Comparison of ENCODE assay signal across 24 cellular contexts in genomic region chr4:183388777-183389176, GRCh38. TPM values are rescaled to one million over a fixed set of nuclear protein-coding genes. Genes with fewer than 3 reads are reported as not detected.
DNase-seq lines count a peak whose midpoint lies in the region; ATAC-seq, FAIRE-seq and TF ChIP-seq lines count a peak whose summit lies in the region.
"Had no signal": no experiment of that assay in that cellular context is flagged by ENCODE, and none has a peak within 500 bp of the region (broad histone marks: within the 10 kb centered on the region; RNA-seq: fewer than 3 reads in every experiment).

No MANE protein-coding gene starts in this region.

- POLR2A ChIA-PET in K562 (lab: Yijun Ruan, JAX), result interaction anchor here (0.6 kb wide), 1 partner anchor 64 kb away, joined by 3 read pairs; no protein-coding TSS in a partner anchor

- peaks cover 6 to 22% of the 10 kb centered on the region in 2 donors for H3K27me3 Mint-ChIP-seq in natural killer cell treated with Interleukin-12 subunit alpha and Interleukin-12 subunit beta and Interleukin-15 and Interleukin-18, amount 100 ng/mL, for 72 hours
- peaks cover 10 to 37% of the 10 kb centered on the region in 2 donors for H3K27me3 Mint-ChIP-seq in natural killer cell (ENCODE audit: low read depth in 2 of 2)

- H3K9me3 ChIP-seq in K562 (replicated peaks; ENCODE audit: control insufficient read depth, insufficient read depth, low read depth, low read length) (peaks cover 3% of the 10 kb centered on the region; the same call in 1 of the 2 replicates), uterus (no peaks in the 10 kb centered on the region)
- H3K9me3 ChIP-seq: Caco-2 had no signal

- peak; percentile 37 for DNase-seq in natural killer cell treated with Interleukin-12 subunit alpha and Interleukin-12 subunit beta and Interleukin-15 and Interleukin-18, amount 100 ng/mL, for 72 hours (ENCODE audit: low spot score)
- DNase-seq in natural killer cell (no peak), K562 (ENCODE audit: extremely low read depth in 1 of 4, low spot score in 3 of 4) (no peak), mesenteric fat pad (ENCODE audit: low spot score) (peak; percentile 6), uterus (no peak), kidney glomerular epithelial cell (lab: John Stamatoyannopoulos, UW) (no peak), germinal center (ENCODE audit: low spot score) (no peak)
- DNase-seq: Caco-2; CD4-positive, CD25-positive, alpha-beta regulatory T cell; CD8-positive, alpha-beta T cell; DMS153; DND-41; GDM1; GM23248; H7; HCEC 1CT had no signal

- no peaks in the 10 kb centered on the region for H3K79me2 ChIP-seq in K562 (ENCODE audit: control insufficient read depth, insufficient read depth, low read length)

- no peak for TF ChIP-seq RAD21 in K562 (CRISPR knock-in tag; conservative IDR thresholded peaks at IDR 0.05 in 1 of 2, IDR thresholded peaks at IDR 0.05 in 1 of 2)

- no peak overlapping the region for H3K4me3 Mint-ChIP-seq in natural killer cell treated with Interleukin-12 subunit alpha and Interleukin-12 subunit beta and Interleukin-15 and Interleukin-18, amount 100 ng/mL, for 72 hours
- H3K4me3 Mint-ChIP-seq in natural killer cell, result no peak overlapping the region
- H3K4me3 Mint-ChIP-seq: B cell; CD4-positive, CD25-positive, alpha-beta regulatory T cell; CD8-positive, alpha-beta T cell had no signal

- no peaks in the 10 kb centered on the region for H3K36me3 ChIP-seq in K562 (ENCODE audit: control insufficient read depth, insufficient read depth, low read length)
- no peaks in the 10 kb centered on the region for H3K36me3 ChIP-seq in uterus

- no peak for TF ChIP-seq CTCF in natural killer cell (IDR thresholded peaks at IDR 0.05)
- TF ChIP-seq CTCF in K562 (IDR thresholded peaks at IDR 0.05 in 2 of 3, conservative IDR thresholded peaks at IDR 0.05 in 1 of 3; ENCODE audit: insufficient read depth in 2 of 3, low read depth in 1 of 3, low read length in 3 of 3), result no peak
- no peak for TF ChIP-seq CTCF in uterus (IDR thresholded peaks at IDR 0.05)

- ATAC-seq in natural killer cell treated with Interleukin-12 subunit alpha and Interleukin-12 subunit beta and Interleukin-15 and Interleukin-18, amount 100 ng/mL, for 72 hours, result no peak
- ATAC-seq in natural killer cell (no peak), K562 (no peak)
- ATAC-seq: CD8-positive, alpha-beta T cell; GM12878 had no signal

- H3K27ac Mint-ChIP-seq in natural killer cell treated with Interleukin-12 subunit alpha and Interleukin-12 subunit beta and Interleukin-15 and Interleukin-18, amount 100 ng/mL, for 72 hours, result no peak overlapping the region
- no peak overlapping the region for H3K27ac Mint-ChIP-seq in natural killer cell
- H3K27ac Mint-ChIP-seq: B cell; CD4-positive, CD25-positive, alpha-beta regulatory T cell; CD8-positive, alpha-beta T cell had no signal

- CTCF ChIA-PET in K562 (lab: Yijun Ruan, JAX; ENCODE audit: low intra/inter-chr PET ratio), result no interaction called here

- 56% methylated on average over 6 of the region's 6 CpGs for WGBS in K562 (ENCODE audit: insufficient coverage, low coverage, missing lambda C conversion rate)

- no TSS peak for BruUV-seq in K562 (replicated peaks; lab: Mats Ljungman, UMichigan)

- FAIRE-seq in K562 (lab: Jason Lieb, UNC), result no peak
- FAIRE-seq: A204.1, GM12878, GM19239, H1 had no signal

- H3K27me3 ChIP-seq in K562 (ENCODE audit: control insufficient read depth in 2 of 2, insufficient read depth in 2 of 2, low read length in 2 of 2) (no peaks in the 10 kb centered on the region), uterus (no peaks in the 10 kb centered on the region)
- H3K27me3 ChIP-seq: BLaER1 had no signal

- H3K36me3 Mint-ChIP-seq in natural killer cell treated with Interleukin-12 subunit alpha and Interleukin-12 subunit beta and Interleukin-15 and Interleukin-18, amount 100 ng/mL, for 72 hours, result no peaks in the 10 kb centered on the region
- H3K36me3 Mint-ChIP-seq in natural killer cell, result no peaks in the 10 kb centered on the region
- H3K36me3 Mint-ChIP-seq: CD4-positive, CD25-positive, alpha-beta regulatory T cell; CD8-positive, alpha-beta T cell had no signal

- no peaks in the 10 kb centered on the region for H3K4me1 Mint-ChIP-seq in natural killer cell treated with Interleukin-12 subunit alpha and Interleukin-12 subunit beta and Interleukin-15 and Interleukin-18, amount 100 ng/mL, for 72 hours (ENCODE audit: low read depth in 2 of 2)
- H3K4me1 Mint-ChIP-seq in natural killer cell, result no peaks in the 10 kb centered on the region
- H3K4me1 Mint-ChIP-seq: B cell had no signal

- H3K27ac ChIP-seq in K562 (ENCODE audit: extremely low read depth, low read depth, low read length) (no peak overlapping the region), uterus (no peak overlapping the region)
- H3K27ac ChIP-seq: 22Rv1, BLaER1, C4-2B, GM23248 had no signal

- H3K9me1 ChIP-seq in K562 (ENCODE audit: control insufficient read depth, insufficient read depth, low read length), result no peaks in the 10 kb centered on the region

- H3K4me1 ChIP-seq in K562 (replicated peaks in 1 of 2; ENCODE audit: control insufficient read depth in 2 of 2, insufficient read depth in 2 of 2, low read length in 2 of 2) (peaks cover 5 to 9% of the 10 kb centered on the region in 2 experiments; a peak in 2 of 5 replicates), uterus (no peaks in the 10 kb centered on the region)

- H3K9me3 Mint-ChIP-seq in natural killer cell treated with Interleukin-12 subunit alpha and Interleukin-12 subunit beta and Interleukin-15 and Interleukin-18, amount 100 ng/mL, for 72 hours, result no peaks in the 10 kb centered on the region
- no peaks in the 10 kb centered on the region for H3K9me3 Mint-ChIP-seq in natural killer cell
- H3K9me3 Mint-ChIP-seq: CD8-positive, alpha-beta T cell had no signal

- H3K4me3 ChIP-seq in K562 (no peak overlapping the region), uterus (no peak overlapping the region)
- H3K4me3 ChIP-seq: BLaER1, GM12878, GM23248 had no signal

- H4K20me1 ChIP-seq in K562 (replicated peaks; ENCODE audit: control insufficient read depth, insufficient read depth, low read length), result no peaks in the 10 kb centered on the region
- H4K20me1 ChIP-seq: BLaER1 had no signal

- in situ Hi-C loops in K562 (cut with MboI), result no loop called here

- intact Hi-C loops in natural killer cell (cut with micrococcal nuclease) (no loop called here), K562 (cut with micrococcal nuclease) (no loop called here), uterus (cut with DNase I; ENCODE audit: low total_unique reads) (no loop called here)

- no peak overlapping the region for H3K4me2 ChIP-seq in K562 (ENCODE audit: insufficient read depth, low read length)
- H3K4me2 ChIP-seq: BLaER1 had no signal

- H3K9ac ChIP-seq in K562 (ENCODE audit: insufficient read depth in 1 of 2, low read depth in 2 of 2, low read length in 2 of 2), result no peak overlapping the region
- H3K9ac ChIP-seq: BLaER1, GM23248 had no signal

- TF ChIP-seq POLR2A in K562 (conservative IDR thresholded peaks at IDR 0.05) (no peak), uterus (IDR thresholded peaks at IDR 0.05) (no peak)

- no peak for TF ChIP-seq EP300 in K562 (IDR thresholded peaks at IDR 0.05; ENCODE audit: low read length)

- peak overlapping the region; percentile 19; the same call in 1 of the 2 replicates for H2AFZ ChIP-seq in K562 (ENCODE audit: low read depth, low read length)
- H2AFZ ChIP-seq: GM23248 had no signal

RNA-seq across cellular contexts. Expression of gene CDKN2AIP, which starts 55.7 kb away (rescaled TPM):
- total RNA-seq in natural killer cell treated with Interleukin-12 subunit alpha and Interleukin-12 subunit beta and Interleukin-15 and Interleukin-18, amount 100 ng/mL, for 72 hours, result 10 to 100 TPM; 22.0 to 22.7 TPM
- total RNA-seq in natural killer cell (10 to 100 TPM; 24.2 to 27.3 (median 25.7) TPM), K562 (2014; rRNA removed) (18.0 and 21.5 TPM in 2 replicates), K562 (2014; rRNA removed; fragmentation: Illumina TruSeq; extraction: Trizol) (21.2 and 21.7 TPM in 2 replicates), K562 (2015; rRNA removed; fragmentation: Illumina TruSeq; extraction: Trizol) (19.5 and 19.8 TPM in 2 replicates), K562 (2021) (20.3 and 20.9 TPM in 2 replicates), mesenteric fat pad (8.1 TPM), uterus (10 to 100 TPM; 18.5 to 37.1 (median 23.9) TPM)
- total RNA-seq in K562 (2011; cell fraction: chromatin; rRNA removed; ENCODE audit: low replicate concordance), result 14.8 and 35.4 TPM in 2 replicates
- 14.2 and 14.5 TPM in 2 replicates for total RNA-seq in K562 (2011; cell fraction: nucleolus; rRNA removed)
- total RNA-seq in K562 (2011; cell fraction: nucleoplasm; rRNA removed), result 15.3 and 16.4 TPM in 2 replicates
- polyA plus RNA-seq in K562 (2011; rRNA removed) (21.4 and 22.0 TPM in 2 replicates), K562 (2014; fragmentation: Illumina TruSeq; extraction: Trizol) (17.7 and 18.8 TPM in 2 replicates), K562 (2014; fragmentation: Nextera tagmentation; extraction: Ambion mirVana) (1 to 10 TPM; 5.9 to 7.7 TPM), K562 (2014; rRNA removed) (19.7 and 20.3 TPM in 2 replicates)
- 8.4 and 8.8 TPM in 2 replicates for polyA plus RNA-seq in K562 (2011; cell fraction: cytosol; rRNA removed)
- 10.5 and 19.4 TPM in 2 replicates for polyA plus RNA-seq in K562 (2011; cell fraction: nucleus; rRNA removed)
- polyA plus RNA-seq in K562 (2012), result 14.6 and 18.2 TPM in 2 replicates
- 23.9 and 24.1 TPM in 2 replicates for polyA minus RNA-seq in K562 (2011; rRNA and poly(A)+ RNA removed)
- 8.8 and 9.3 TPM in 2 replicates for polyA minus RNA-seq in K562 (2011; cell fraction: cytosol; rRNA and poly(A)+ RNA removed)
- 26.8 and 64.6 TPM in 2 replicates for polyA minus RNA-seq in K562 (2011; cell fraction: nucleus; rRNA and poly(A)+ RNA removed)

Comparison
In these comparisons a context has a peak if more than half of its experiments do, and no peak if none do; other contexts are left out.
1. DNase-seq: peak in natural killer cell treated with Interleukin-12 subunit alpha and Interleukin-12 subunit beta and Interleukin-15 and Interleukin-18, amount 100 ng/mL, for 72 hours (single experiment) and mesenteric fat pad (single experiment); none in natural killer cell (single experiment), K562 (0 of 4), uterus (0 of 2), kidney glomerular epithelial cell (single experiment) and germinal center (single experiment).